In genomic region chr1:201504179-201504631, GRCh38 we compare ENCODE assay signal across 10 cellular contexts. TPM values are rescaled to one million over a fixed set of nuclear protein-coding genes. Genes with fewer than 3 reads are reported as not detected.
DNase-seq lines count a peak whose midpoint lies in the region; ATAC-seq and TF ChIP-seq lines count a peak whose summit lies in the region.
"Had no signal": no experiment of that assay in that cellular context is flagged by ENCODE, and none has a peak within 500 bp of the region (broad histone marks: within the 10 kb centered on the region; RNA-seq: fewer than 3 reads in every experiment).

No MANE protein-coding gene starts in this region.

- DNase-seq in BJ (ENCODE audit: low read depth): no peak
- peak; percentile 48 for DNase-seq in adipocyte (ENCODE audit: low read depth)
- DNase-seq in fibroblast of the aortic adventitia (ENCODE audit: low read depth): peak; percentile 57
- DNase-seq in CD4-positive, alpha-beta T cell: no peak
- no peak for DNase-seq in pons (ENCODE audit: low spot score)
- DNase-seq in activated gamma-delta T cell (lab: John Stamatoyannopoulos, UW): no peak
- DNase-seq in hippocampal formation (lab: John Stamatoyannopoulos, UW): no peak
- DNase-seq: activated naive CD4-positive, alpha-beta T cell treated with anti-CD3 and anti-CD28 coated beads for 36 hours had no signal

- H3K4me1 Mint-ChIP-seq in CD4-positive, alpha-beta T cell (ENCODE audit: low read depth): peaks cover 41% of the 10 kb centered on the region

- H3K9me3 ChIP-seq in adipocyte (ENCODE audit: control insufficient read depth, low read length): no peaks in the 10 kb centered on the region
- no peaks in the 10 kb centered on the region for H3K9me3 ChIP-seq in CD4-positive, alpha-beta T cell (ENCODE audit: control insufficient read depth, low read length)

- no peaks in the 10 kb centered on the region for H3K9me3 Mint-ChIP-seq in CD4-positive, alpha-beta T cell
- H3K9me3 Mint-ChIP-seq: activated naive CD4-positive, alpha-beta T cell treated with anti-CD3 and anti-CD28 coated beads for 36 hours; CD14-positive monocyte had no signal

- CTCF ChIA-PET in BJ (lab: Yijun Ruan, JAX): interaction anchor here (1.3 to 27.3 kb wide), 6 partner anchors 8 to 68 kb away, joined by 6 to 650 read pairs (median 14); no protein-coding TSS in a partner anchor
- CTCF ChIA-PET in CD4-positive, alpha-beta T cell (lab: Charles Lee): interaction anchor here (0.6 to 4.3 kb wide), 2 partner anchors 8 to 22 kb away, joined by 3 to 29 read pairs; no protein-coding TSS in a partner anchor

- no peaks in the 10 kb centered on the region for H3K27me3 Mint-ChIP-seq in CD4-positive, alpha-beta T cell

- H3K4me1 ChIP-seq in adipocyte (ENCODE audit: control insufficient read depth, insufficient read depth, low read length): peaks cover 50% of the 10 kb centered on the region
- peaks cover 49% of the 10 kb centered on the region for H3K4me1 ChIP-seq in rectal smooth muscle tissue (ENCODE audit: control insufficient read depth, insufficient read depth, low read length)

- peak overlapping the region; percentile 61 for H3K9ac ChIP-seq in adipocyte (ENCODE audit: low read length)
- H3K9ac ChIP-seq in rectal smooth muscle tissue (ENCODE audit: low read length): peak overlapping the region; percentile 46

- intact Hi-C loops in CD4-positive, alpha-beta T cell (cut with DNase I, micrococcal nuclease): loop anchor here in 1 of 2 experiments (10.0 kb wide), 1 partner anchor 349 kb away; the partner anchor contains the start of gene TMEM9

- TF ChIP-seq CTCF in BJ (IDR thresholded peaks at IDR 0.05; ENCODE audit: insufficient read depth, low read depth, low read length): no peak
- TF ChIP-seq CTCF in fibroblast of the aortic adventitia (IDR thresholded peaks at IDR 0.05; ENCODE audit: insufficient read depth, low read length): no peak
- no peak for TF ChIP-seq CTCF in CD4-positive, alpha-beta T cell (IDR thresholded peaks at IDR 0.05)

- H3K27ac ChIP-seq in rectal smooth muscle tissue (ENCODE audit: low read depth, low read length): peak overlapping the region; percentile 99
- H3K27ac ChIP-seq in CD4-positive, alpha-beta T cell (ENCODE audit: low read depth, low read length): no peak overlapping the region

- H3K27ac Mint-ChIP-seq in CD4-positive, alpha-beta T cell: no peak overlapping the region
- H3K27ac Mint-ChIP-seq: activated naive CD4-positive, alpha-beta T cell treated with anti-CD3 and anti-CD28 coated beads for 36 hours had no signal

- H3K36me3 Mint-ChIP-seq in CD4-positive, alpha-beta T cell (ENCODE audit: low read depth): no peaks in the 10 kb centered on the region

- H3K4me3 ChIP-seq in BJ (ENCODE audit: low read depth, low read length) (peak overlapping the region; percentile 27), adipocyte (ENCODE audit: low read length) (no peak overlapping the region), fibroblast of the aortic adventitia (ENCODE audit: low read depth, low read length) (no peak overlapping the region), rectal smooth muscle tissue (ENCODE audit: low read length) (peak overlapping the region; percentile 93)

- H3K36me3 ChIP-seq in BJ (ENCODE audit: control insufficient read depth, insufficient read depth, low read length) (no peaks in the 10 kb centered on the region; the same call in 1 of the 2 replicates), adipocyte (ENCODE audit: control insufficient read depth, insufficient read depth, low read length, severe bottlenecking) (no peaks in the 10 kb centered on the region), rectal smooth muscle tissue (ENCODE audit: control insufficient read depth, insufficient read depth, low read length) (peaks cover 8% of the 10 kb centered on the region)

- no peak overlapping the region for H3K4me3 Mint-ChIP-seq in CD4-positive, alpha-beta T cell
- H3K4me3 Mint-ChIP-seq: activated naive CD4-positive, alpha-beta T cell treated with anti-CD3 and anti-CD28 coated beads for 36 hours; CD14-positive monocyte had no signal

- H3K27me3 ChIP-seq in BJ (ENCODE audit: control insufficient read depth, insufficient read depth, low read length) (no peaks in the 10 kb centered on the region), adipocyte (replicated peaks; ENCODE audit: control insufficient read depth, insufficient read depth, low read length) (no peaks in the 10 kb centered on the region), rectal smooth muscle tissue (ENCODE audit: control insufficient read depth, insufficient read depth, low read length) (no peaks in the 10 kb centered on the region)
- H3K27me3 ChIP-seq in CD4-positive, alpha-beta T cell (ENCODE audit: control insufficient read depth, insufficient read depth, low read length): no peaks in the 10 kb centered on the region

- no peak for ATAC-seq in CD4-positive, alpha-beta T cell (ENCODE audit: poor library complexity)

- POLR2A ChIA-PET in BJ (lab: Charles Lee): interaction anchor here (0.8 to 2.4 kb wide), 5 partner anchors 15 to 43 kb away, joined by 3 to 6 read pairs (median 4); partner anchors contain the start of gene PHLDA3
- POLR2A ChIA-PET in CD4-positive, alpha-beta T cell (lab: Charles Lee): interaction anchor here (1.3 kb wide), 1 partner anchor 9 kb away, joined by 4 read pairs; no protein-coding TSS in a partner anchor

RNA-seq across cellular contexts. Expression of gene CSRP1, which starts 2.7 kb away (rescaled TPM):
- polyA plus RNA-seq in BJ (2011; rRNA removed): 720 and 957 TPM in 2 replicates
- 475 and 544 TPM in 2 replicates for polyA minus RNA-seq in BJ (2011; rRNA and poly(A)+ RNA removed)
- 86.9 and 120 TPM in 2 replicates for total RNA-seq in fibroblast of the aortic adventitia (ENCODE audit: low replicate concordance)
- 10 to 100 TPM; 34.8 to 39.9 TPM for total RNA-seq in CD4-positive, alpha-beta T cell

RNA-seq across cellular contexts. Expression of gene NAV1, which starts 34.7 kb away (rescaled TPM):
- 15.6 and 21.6 TPM in 2 replicates for polyA plus RNA-seq in BJ (2011; rRNA removed)
- polyA minus RNA-seq in BJ (2011; rRNA and poly(A)+ RNA removed): 37.5 and 64.0 TPM in 2 replicates
- 29.8 and 136 TPM in 2 replicates for total RNA-seq in fibroblast of the aortic adventitia (ENCODE audit: low replicate concordance)
- total RNA-seq in CD4-positive, alpha-beta T cell: 1 to 10 TPM; 2.8 to 4.3 TPM

RNA-seq across cellular contexts. Expression of gene PHLDA3, which starts 35.2 kb away (rescaled TPM):
- 87.3 and 130 TPM in 2 replicates for polyA plus RNA-seq in BJ (2011; rRNA removed)
- 30.1 and 35.4 TPM in 2 replicates for polyA minus RNA-seq in BJ (2011; rRNA and poly(A)+ RNA removed)
- 68.6 and 164 TPM in 2 replicates for total RNA-seq in fibroblast of the aortic adventitia (ENCODE audit: low replicate concordance)
- total RNA-seq in CD4-positive, alpha-beta T cell: under 1 TPM; 0.45 to 0.71 TPM
- polyA plus RNA-seq: CD14-positive monocyte had no signal

Comparison
In these comparisons a context has a peak if more than half of its experiments do, and no peak if none do; other contexts are left out.
1. DNase-seq: peak in adipocyte (single experiment) and fibroblast of the aortic adventitia (single experiment); none in BJ (single experiment), CD4-positive, alpha-beta T cell (0 of 10), pons (single experiment), activated gamma-delta T cell (single experiment) and hippocampal formation (0 of 2).
2. H3K4me3 ChIP-seq: peak in BJ (single experiment) and rectal smooth muscle tissue (single experiment); none in adipocyte (single experiment) and fibroblast of the aortic adventitia (single experiment).
3. RNA of gene PHLDA3, which starts 35.2 kb away (total RNA-seq): 68.6 to 164 TPM in fibroblast of the aortic adventitia; 0.45 to 0.71 TPM in CD4-positive, alpha-beta T cell; every median in the first group is over 10 times any median in the second.